Comparison of ENCODE assay signal across 1 cellular context in the genomic region with DNA sequence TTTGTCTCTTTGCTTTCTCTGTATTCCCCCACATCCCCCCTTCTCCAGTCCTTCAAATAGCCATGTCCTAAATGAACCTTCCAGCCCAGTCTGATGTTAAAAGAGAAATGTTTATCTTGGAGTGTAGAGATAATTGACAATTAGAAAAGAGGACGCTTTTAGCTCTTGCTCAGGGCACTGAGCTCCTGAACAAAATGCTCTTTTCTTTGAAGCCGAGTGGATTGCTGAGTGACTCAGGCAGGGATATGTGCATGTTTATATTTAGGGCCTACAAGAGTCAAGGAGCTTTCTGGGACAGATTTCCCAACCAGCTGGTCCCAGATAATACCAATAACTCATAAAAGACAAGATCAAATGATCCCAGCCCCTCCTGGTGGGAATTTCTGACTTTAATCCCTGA.
TF ChIP-seq lines count a peak whose summit lies in the region.

No MANE protein-coding gene starts in this region.

TF ChIP-seq in SK-N-SH treated with all-trans-retinoic acid at 6 μM for 48 hours, 23 proteins besides CTCF, POLR2A, EP300 and RAD21 (continued from another document):
- TF ChIP-seq ZNF565 (CRISPR knock-in tag; conservative IDR thresholded peaks at IDR 0.05; ENCODE audit: low read depth), result no peak
- TF ChIP-seq, protein P1, sequence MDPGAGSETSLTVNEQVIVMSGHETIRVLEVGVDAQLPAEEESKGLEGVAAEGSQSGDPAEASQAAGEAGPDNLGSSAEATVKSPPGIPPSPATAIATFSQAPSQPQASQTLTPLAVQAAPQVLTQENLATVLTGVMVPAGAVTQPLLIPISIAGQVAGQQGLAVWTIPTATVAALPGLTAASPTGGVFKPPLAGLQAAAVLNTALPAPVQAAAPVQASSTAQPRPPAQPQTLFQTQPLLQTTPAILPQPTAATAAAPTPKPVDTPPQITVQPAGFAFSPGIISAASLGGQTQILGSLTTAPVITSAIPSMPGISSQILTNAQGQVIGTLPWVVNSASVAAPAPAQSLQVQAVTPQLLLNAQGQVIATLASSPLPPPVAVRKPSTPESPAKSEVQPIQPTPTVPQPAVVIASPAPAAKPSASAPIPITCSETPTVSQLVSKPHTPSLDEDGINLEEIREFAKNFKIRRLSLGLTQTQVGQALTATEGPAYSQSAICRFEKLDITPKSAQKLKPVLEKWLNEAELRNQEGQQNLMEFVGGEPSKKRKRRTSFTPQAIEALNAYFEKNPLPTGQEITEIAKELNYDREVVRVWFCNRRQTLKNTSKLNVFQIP (CRISPR knock-in tag; IDR thresholded peaks at IDR 0.05; ENCODE audit: borderline replicate concordance, low read depth), result no peak
- no peak for TF ChIP-seq ESRRG (CRISPR knock-in tag; IDR thresholded peaks at IDR 0.05)
- no peak for TF ChIP-seq ISL1 (CRISPR knock-in tag; IDR thresholded peaks at IDR 0.05)
- TF ChIP-seq BACH2 (CRISPR knock-in tag; IDR thresholded peaks at IDR 0.05; ENCODE audit: borderline replicate concordance), result no peak
- TF ChIP-seq GLIS3 (CRISPR knock-in tag; IDR thresholded peaks at IDR 0.05), result no peak
- TF ChIP-seq ZFP30 (CRISPR knock-in tag; IDR thresholded peaks at IDR 0.05), result no peak
- TF ChIP-seq SNAI2 (CRISPR knock-in tag; IDR thresholded peaks at IDR 0.05), result no peak
- no peak for TF ChIP-seq RARB (CRISPR knock-in tag; IDR thresholded peaks at IDR 0.05)
- no peak for TF ChIP-seq ZNF70 (CRISPR knock-in tag; IDR thresholded peaks at IDR 0.05)
- TF ChIP-seq OSR1 (CRISPR knock-in tag; IDR thresholded peaks at IDR 0.05), result no peak
